1 cellular context compared by ENCODE assay signal in the genomic region with DNA sequence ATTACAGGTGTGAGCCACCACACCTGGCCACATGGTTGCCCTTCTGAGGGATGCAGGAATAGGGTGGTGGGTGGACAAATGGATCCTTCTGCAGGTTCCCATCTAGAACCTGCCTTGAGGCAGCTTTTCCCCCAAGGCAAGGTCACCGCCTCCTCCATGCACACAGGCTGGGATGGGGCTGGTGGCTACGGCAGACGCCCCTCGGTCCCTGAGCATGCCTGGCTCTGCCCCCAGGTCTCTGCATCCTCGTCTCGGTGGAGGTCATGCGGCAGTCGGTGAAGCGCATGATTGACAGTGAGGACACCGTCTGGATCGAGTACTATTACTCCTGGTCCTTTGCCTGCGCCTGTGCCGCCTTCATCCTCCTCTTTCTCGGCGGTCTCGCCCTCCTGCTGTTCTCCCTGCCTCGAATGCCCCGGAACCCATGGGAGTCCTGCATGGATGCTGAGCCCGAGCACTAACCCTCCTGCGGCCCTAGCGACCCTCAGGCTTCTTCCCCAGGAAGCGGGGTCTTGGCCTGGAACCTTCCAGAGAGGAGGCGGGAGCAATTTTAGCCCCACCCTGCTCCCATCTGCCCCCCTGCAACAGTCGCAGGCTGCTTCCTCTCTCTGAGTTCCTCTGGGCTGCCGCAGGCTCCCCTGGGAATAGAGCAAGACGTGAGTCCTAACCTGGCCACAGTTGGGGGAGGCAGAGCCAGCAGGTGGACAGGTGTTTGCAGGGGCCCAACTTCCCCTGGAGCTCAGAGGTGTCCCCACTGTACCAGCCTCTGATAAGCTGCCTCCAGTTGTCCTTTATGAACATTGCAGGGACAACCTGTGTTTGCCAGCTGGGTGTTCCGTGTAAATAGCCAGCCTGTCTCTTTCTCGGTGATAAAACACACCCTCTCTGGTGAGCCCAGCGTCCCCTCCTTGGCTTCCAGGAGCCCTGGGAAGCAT.
A peak's percentile ranks its signal among the peaks of the same experiment; 100 is the strongest.
TF ChIP-seq lines count a peak whose summit lies in the region.

No MANE protein-coding gene starts in this region.

TF ChIP-seq in GM12878, 131 proteins besides CTCF, POLR2A, EP300 and RAD21:
- TF ChIP-seq MEF2B (IDR thresholded peaks at IDR 0.05; ENCODE audit: partially characterized antibody, poor library complexity, severe bottlenecking) (peak; percentile 61), HDAC6 (IDR thresholded peaks at IDR 0.05; ENCODE audit: unreplicated experiment) (no peak)
